Comparison of ENCODE assay signal across 11 cellular contexts in the genomic region with DNA sequence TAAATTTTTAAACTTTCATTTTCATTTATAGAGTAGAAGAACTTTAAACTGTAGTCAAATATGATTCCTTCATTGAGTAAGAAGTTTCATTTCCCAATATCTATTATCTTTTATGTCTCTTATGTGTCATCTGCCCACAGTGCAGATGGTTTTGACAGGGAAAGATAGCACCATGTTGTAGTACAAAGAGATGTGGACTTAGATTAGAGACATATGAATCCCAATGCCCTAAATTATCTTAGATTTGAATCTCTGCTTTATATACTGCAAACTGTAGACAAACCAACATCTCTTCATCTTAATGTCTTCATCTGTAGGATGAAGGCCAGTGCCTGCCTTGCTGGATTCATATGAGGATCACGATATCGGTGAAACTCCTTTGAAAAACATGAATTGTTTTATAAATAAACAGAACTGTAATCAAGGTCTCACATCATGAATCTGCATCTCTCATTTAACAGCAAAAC.
DNase-seq lines count a peak whose midpoint lies in the region; ATAC-seq and TF ChIP-seq lines count a peak whose summit lies in the region.
"Had no signal": no experiment of that assay in that cellular context is flagged by ENCODE, and none has a peak within 500 bp of the region (broad histone marks: within the 10 kb centered on the region; RNA-seq: fewer than 3 reads in every experiment).

No MANE protein-coding gene starts in this region.

- ATAC-seq in GM19372 (IDR thresholded peaks at IDR 0.05; ENCODE audit: low read depth, unreplicated experiment) (peak; percentile 87), HG02973 (IDR thresholded peaks at IDR 0.05; ENCODE audit: unreplicated experiment) (peak; percentile 97)

- no peak for TF ChIP-seq CTCF in GM10266 (IDR thresholded peaks at IDR 0.05; ENCODE audit: control insufficient read depth, insufficient read depth, low read depth, missing control alignments)

- DNase-seq in GM10266 (ENCODE audit: extremely low spot score), result peak; percentile 9
- peak; percentile 13 for DNase-seq in NOMO-1 treated with dmso at 0.1 percent for 144 hours (lab: John Stamatoyannopoulos, UW; ENCODE audit: unreplicated experiment)
- DNase-seq in NCI-H2227 (lab: John Stamatoyannopoulos, UW; ENCODE audit: unreplicated experiment), result no peak
- DNase-seq in activated gamma-delta T cell treated with Interleukin-2 at 50 U/mL for 16 hours, result no peak
- no peak for DNase-seq in GM19238 (ENCODE audit: insufficient read length, low spot score)
- DNase-seq in HuH-7.5 (ENCODE audit: low spot score), result no peak
- DNase-seq: H9; NCI-H1930; stimulated activated naive CD4-positive, alpha-beta T cell had no signal

Comparison
In these comparisons a context has a peak if more than half of its experiments do, and no peak if none do; other contexts are left out.
1. DNase-seq: peak in GM10266 (single experiment) and NOMO-1 treated with dmso at 0.1 percent for 144 hours (single experiment); none in NCI-H2227 (single experiment), activated gamma-delta T cell treated with Interleukin-2 at 50 U/mL for 16 hours (single experiment), GM19238 (single experiment) and HuH-7.5 (single experiment).